In the genomic region with DNA sequence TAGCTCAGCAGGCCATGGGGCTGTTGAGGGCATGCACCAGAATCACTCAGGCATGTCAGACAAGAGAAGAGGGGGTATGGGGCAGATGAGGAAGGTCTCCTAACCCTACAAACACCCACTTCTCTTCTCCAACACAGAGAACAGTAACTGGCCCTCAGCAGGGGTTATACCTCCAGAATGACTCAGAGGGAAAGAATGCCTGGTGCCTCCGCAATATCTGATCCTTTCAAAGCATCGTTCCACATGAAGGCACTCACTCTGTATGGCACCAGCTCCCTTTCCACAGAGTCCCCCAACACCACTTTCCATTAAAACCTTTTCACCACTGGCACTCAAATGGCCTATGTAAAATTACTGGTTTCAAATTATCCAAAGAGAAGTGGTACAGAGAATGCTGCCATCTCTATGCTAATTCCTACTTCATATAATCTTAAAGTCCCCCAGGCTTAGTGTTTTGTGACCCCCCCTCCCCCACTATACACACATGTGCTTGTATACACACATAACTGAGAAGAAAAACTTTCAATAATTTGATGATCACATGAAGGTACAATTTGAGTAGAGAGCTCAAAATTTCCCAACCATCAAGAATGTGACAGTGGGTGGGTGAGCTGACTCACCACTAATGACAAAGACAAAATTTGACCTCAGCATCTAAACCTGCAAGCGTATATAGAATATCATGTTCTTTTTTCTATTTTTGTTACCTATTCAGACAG, we compare ENCODE assay signal across 9 cellular contexts.
DNase-seq lines count a peak whose midpoint lies in the region; ATAC-seq, FAIRE-seq and TF ChIP-seq lines count a peak whose summit lies in the region.
"Had no signal": no experiment of that assay in that cellular context is flagged by ENCODE, and none has a peak within 500 bp of the region (broad histone marks: within the 10 kb centered on the region; RNA-seq: fewer than 3 reads in every experiment).

No MANE protein-coding gene starts in this region.

- H4K20me1 ChIP-seq in OCI-LY7 (ENCODE audit: insufficient read depth, low read length): no peaks in the 10 kb centered on the region

- peak; percentile 71 for FAIRE-seq in urothelium cell line (lab: Jason Lieb, UNC)
- no peak for FAIRE-seq in D721Med (lab: Jason Lieb, UNC)

- H3K4me3 ChIP-seq in OCI-LY7 (ENCODE audit: low read depth, low read length, poor library complexity, severe bottlenecking): no peak overlapping the region
- H3K4me3 ChIP-seq in fibroblast of pulmonary artery (replicated peaks; ENCODE audit: low read depth, low read length): no peak overlapping the region

- peak; percentile 5 for DNase-seq in stimulated activated naive CD4-positive, alpha-beta T cell treated with Interleukin-2 at 50 U/mL for 16 hours (lab: John Stamatoyannopoulos, UW)
- DNase-seq in stimulated activated naive CD4-positive, alpha-beta T cell (lab: John Stamatoyannopoulos, UW): no peak
- DNase-seq in OCI-LY7 (ENCODE audit: low spot score) (no peak), fibroblast of pulmonary artery (ENCODE audit: low read depth) (peak; percentile 41), urothelium cell line (ENCODE audit: low spot score) (peak; percentile 71), D721Med (ENCODE audit: insufficient read length, low spot score) (no peak)
- DNase-seq: activated T-cell treated with anti-CD3 and anti-CD28 coated beads, Interleukin-2, amount 50 U/mL, for 48 hours had no signal

- no peaks in the 10 kb centered on the region for H3K79me2 ChIP-seq in OCI-LY7 (ENCODE audit: insufficient read depth, low read depth, low read length)

- H3K9me3 ChIP-seq in OCI-LY7 (ENCODE audit: low read length): no peaks in the 10 kb centered on the region

- H3K9me2 ChIP-seq in OCI-LY7 (ENCODE audit: insufficient read depth, low read length): no peaks in the 10 kb centered on the region

- no peak overlapping the region for H2AFZ ChIP-seq in OCI-LY7 (ENCODE audit: low read length)

- peaks cover 22% of the 10 kb centered on the region for H3K4me1 ChIP-seq in OCI-LY7 (ENCODE audit: insufficient read depth, low read length, poor library complexity, severe bottlenecking)

- intact Hi-C loops in OCI-LY7 (cut with micrococcal nuclease; ENCODE audit: unreplicated experiment): no loop called here

- TF ChIP-seq CTCF in OCI-LY7 (conservative IDR thresholded peaks at IDR 0.05; ENCODE audit: low read length) (no peak), fibroblast of pulmonary artery (IDR thresholded peaks at IDR 0.05; ENCODE audit: low read length, missing control alignments) (no peak), D721Med (IDR thresholded peaks at IDR 0.05; ENCODE audit: insufficient read depth, missing control alignments) (no peak)

- H3K36me3 ChIP-seq in OCI-LY7 (ENCODE audit: insufficient read depth, low read length): no peaks in the 10 kb centered on the region

- CTCF ChIA-PET in OCI-LY7 (lab: Charles Lee; ENCODE audit: unreplicated experiment): interaction anchor here (0.5 kb wide), 1 partner anchor 519 kb away, joined by 3 read pairs; no protein-coding TSS in a partner anchor

- peak overlapping the region; percentile 28 for H3K4me2 ChIP-seq in OCI-LY7 (ENCODE audit: low read length)

- no peak for ATAC-seq in GM18502 (IDR thresholded peaks at IDR 0.05; ENCODE audit: poor library complexity, unreplicated experiment)
- no peak for ATAC-seq in GM21528 (IDR thresholded peaks at IDR 0.05; ENCODE audit: low FRiP score, unreplicated experiment)

- BruUV-seq in OCI-LY7 (replicated peaks; lab: Mats Ljungman, UMichigan): no TSS peak

- no peak overlapping the region for H3K27ac ChIP-seq in OCI-LY7 (ENCODE audit: low read depth, low read length, poor library complexity, severe bottlenecking)

- POLR2A ChIA-PET in OCI-LY7 (lab: Charles Lee): interaction anchor here (0.5 to 1.0 kb wide), 4 partner anchors 27 to 1280 kb away, joined by 3 to 5 read pairs (median 3); no protein-coding TSS in a partner anchor

Comparison
In these comparisons a context has a peak if more than half of its experiments do, and no peak if none do; other contexts are left out.
1. DNase-seq: peak in stimulated activated naive CD4-positive, alpha-beta T cell treated with Interleukin-2 at 50 U/mL for 16 hours (single experiment), fibroblast of pulmonary artery (single experiment) and urothelium cell line (single experiment); none in stimulated activated naive CD4-positive, alpha-beta T cell (0 of 6), OCI-LY7 (single experiment) and D721Med (single experiment).